Comparison of ENCODE assay signal across 11 cellular contexts in genomic region chr6:16803294-16804006, GRCh38. TPM values are rescaled to one million over a fixed set of nuclear protein-coding genes. Genes with fewer than 3 reads are reported as not detected.
A peak's percentile ranks its signal among the peaks of the same experiment; 100 is the strongest.
DNase-seq lines count a peak whose midpoint lies in the region; ATAC-seq and TF ChIP-seq lines count a peak whose summit lies in the region.
"Had no signal": no experiment of that assay in that cellular context is flagged by ENCODE, and none has a peak within 500 bp of the region (broad histone marks: within the 10 kb centered on the region; RNA-seq: fewer than 3 reads in every experiment).

No MANE protein-coding gene starts in this region.

- no peaks in the 10 kb centered on the region for H3K9me3 Mint-ChIP-seq in nephron progenitor cell

- peak overlapping the region; percentile 67 for H3K4me3 Mint-ChIP-seq in nephron progenitor cell

- H3K4me1 ChIP-seq in heart left ventricle: peaks cover 0 to 61% (median 38%) of the 10 kb centered on the region in 12 donors

- no peak for TF ChIP-seq POLR2A in heart left ventricle (IDR thresholded peaks at IDR 0.05)

- TF ChIP-seq CTCF in astrocyte of the cerebellum (IDR thresholded peaks at IDR 0.05; ENCODE audit: low read depth, low read length, missing control alignments) (no peak), heart left ventricle (IDR thresholded peaks at IDR 0.05) (peak in 1 of 12 donors; percentile 22), nephron progenitor cell (IDR thresholded peaks at IDR 0.05) (no peak)

- H3K27me3 Mint-ChIP-seq in nephron progenitor cell (ENCODE audit: low read depth, poor library complexity): peaks cover 34% of the 10 kb centered on the region

- no peaks in the 10 kb centered on the region for H3K9me3 ChIP-seq in heart left ventricle

- no peaks in the 10 kb centered on the region for H3K36me3 ChIP-seq in heart left ventricle

- WGBS in heart left ventricle, 4 donors: 26 to 32% (median 29%) methylated on average over 18 to 21 of the region's 21 CpGs

- no peaks in the 10 kb centered on the region for H3K36me3 Mint-ChIP-seq in nephron progenitor cell (ENCODE audit: low read depth)

- H3K27ac Mint-ChIP-seq in nephron progenitor cell: no peak overlapping the region

- H3K4me1 Mint-ChIP-seq in nephron progenitor cell: peaks cover 34% of the 10 kb centered on the region

- in situ Hi-C loops in astrocyte of the cerebellum (cut with HindIII; ENCODE audit: low sequenced_read_pairs): no loop called here

- intact Hi-C loops in heart left ventricle (cut with DNase I) (loop anchor here in 1 of 10 donors (10.0 kb wide), 1 partner anchor 161 kb away; no protein-coding TSS in a partner anchor), posterior vena cava (cut with DNase I) (no loop called here)

- DNase-seq in Ammon's horn (ENCODE audit: low spot score) (peak; percentile 94), astrocyte of the cerebellum (ENCODE audit: low read depth) (peak; percentile 54), heart left ventricle (peak; percentile 64 to 71 (median 66)), nephron progenitor cell (peak; percentile 69), posterior vena cava (ENCODE audit: low spot score) (no peak), NCI-H1105 treated with DMSO at 0.1 percent for 48 hours (lab: John Stamatoyannopoulos, UW) (no peak), NCI-H345 (lab: John Stamatoyannopoulos, UW) (no peak)
- DNase-seq: ACHN; activated CD8-positive, alpha-beta memory T cell treated with anti-CD3 and anti-CD28 coated beads for 24 hours had no signal

- H3K27me3 ChIP-seq in heart left ventricle: no peaks in the 10 kb centered on the region

- no peak overlapping the region for H3K4me3 ChIP-seq in astrocyte of the cerebellum (ENCODE audit: low read depth, low read length)
- peak overlapping the region in 9 of 12 donors; percentile 12 to 48 (median 39) for H3K4me3 ChIP-seq in heart left ventricle
- H3K4me3 ChIP-seq: GM12878 had no signal

- ATAC-seq in heart left ventricle: peak; percentile 79 to 92 (median 88)
- no peak for ATAC-seq in GM21786 (IDR thresholded peaks at IDR 0.05; ENCODE audit: unreplicated experiment)
- ATAC-seq: GM12878 had no signal

- peak overlapping the region in 11 of 12 donors; percentile 44 to 86 (median 78) for H3K27ac ChIP-seq in heart left ventricle

RNA-seq across cellular contexts. Expression of gene ATXN1, which starts 42.2 kb away (rescaled TPM):
- total RNA-seq in heart left ventricle: 10 to 100 TPM; 32.7 to 51.8 (median 37.6) TPM
- 10 to 100 TPM in 1 of 2 donors, 1 to 10 TPM in 1; 8.7 to 13.9 TPM for polyA plus RNA-seq in heart left ventricle
- 10 to 100 TPM; 63.1 to 72.2 TPM for total RNA-seq in posterior vena cava

Comparison
In these comparisons a context has a peak if more than half of its experiments do, and no peak if none do; other contexts are left out.
1. DNase-seq: peak in Ammon's horn (single experiment), astrocyte of the cerebellum (single experiment), heart left ventricle (5 of 5) and nephron progenitor cell (single experiment); none in posterior vena cava (single experiment), NCI-H1105 treated with DMSO at 0.1 percent for 48 hours (single experiment) and NCI-H345 (single experiment).